ENCODE assay signal across 1 cellular context in genomic region chr20:32400476-32400875, GRCh38.
TF ChIP-seq lines count a peak whose summit lies in the region.

No MANE protein-coding gene starts in this region.

TF ChIP-seq in GM23338, 12 proteins besides CTCF, POLR2A, EP300 and RAD21 (continued from another document):
- TF ChIP-seq ZNF462 (CRISPR knock-in tag; IDR thresholded peaks at IDR 0.05) (no peak), POLR2AphosphoS5 (IDR thresholded peaks at IDR 0.05; ENCODE audit: low read depth) (no peak), REST (IDR thresholded peaks at IDR 0.05; ENCODE audit: unreplicated experiment) (no peak), EZH2 (IDR thresholded peaks at IDR 0.05; ENCODE audit: low read depth, unreplicated experiment) (no peak), CREB1 (CRISPR knock-in tag; IDR thresholded peaks at IDR 0.05; ENCODE audit: low read depth) (no peak), ZNF331 (CRISPR knock-in tag; IDR thresholded peaks at IDR 0.05; ENCODE audit: low read depth) (no peak), STAT1 (IDR thresholded peaks at IDR 0.05; ENCODE audit: unreplicated experiment) (no peak)
